8 cellular contexts compared by ENCODE assay signal in the genomic region with DNA sequence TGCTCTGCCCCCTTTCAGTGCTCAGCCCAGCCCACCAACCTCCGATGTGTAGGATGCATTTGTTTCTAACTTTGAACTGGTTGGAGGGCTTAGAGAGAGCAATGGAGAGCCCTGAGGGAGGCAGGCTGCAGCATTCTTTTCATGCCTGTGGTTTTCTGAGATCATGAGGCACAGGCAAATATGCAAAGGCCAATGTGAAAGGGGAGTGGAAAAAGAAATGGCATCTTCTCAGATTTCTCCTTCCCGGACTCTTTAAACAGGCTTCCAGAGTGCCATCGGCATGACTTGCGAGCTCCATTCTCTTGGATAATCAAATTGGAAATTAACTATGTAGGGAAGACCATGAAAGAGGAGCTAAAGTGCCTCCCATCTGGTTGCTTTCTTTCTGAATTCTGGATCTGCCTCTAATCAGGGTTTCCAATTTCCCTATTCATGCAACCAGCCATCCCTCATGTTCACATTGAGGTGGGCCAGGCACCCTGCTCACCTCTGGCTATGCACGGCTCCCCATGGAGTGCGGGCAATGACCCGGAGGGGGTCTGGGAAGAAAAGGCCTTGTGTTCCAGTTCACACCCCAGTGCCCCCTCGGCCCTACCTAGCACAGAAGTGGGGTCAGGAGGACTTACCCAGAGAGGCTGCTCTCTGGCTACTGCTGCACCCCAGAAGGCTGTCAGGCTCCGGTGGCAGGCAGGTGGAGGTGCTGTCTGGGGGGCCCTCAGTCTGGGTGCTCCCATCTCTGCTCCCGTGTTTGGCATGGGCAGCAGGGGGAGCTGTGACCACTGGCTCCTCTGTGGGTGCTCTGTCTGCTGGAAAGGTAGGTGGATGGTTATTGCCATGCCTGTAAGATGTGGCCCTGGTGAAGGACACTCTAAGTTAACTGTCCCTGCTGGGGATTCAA. TPM values are rescaled to one million over a fixed set of nuclear protein-coding genes. Genes with fewer than 3 reads are reported as not detected.
DNase-seq lines count a peak whose midpoint lies in the region; ATAC-seq and TF ChIP-seq lines count a peak whose summit lies in the region.

No MANE protein-coding gene starts in this region.

- 36 to 37% methylated on average over 7 to 9 of the region's 10 CpGs for WGBS in thyroid gland, 2 donors

- peaks cover 87% of the 10 kb centered on the region for H3K36me3 ChIP-seq in brain microvascular endothelial cell (replicated peaks)
- peaks cover 72 to 91% of the 10 kb centered on the region in 2 donors for H3K36me3 ChIP-seq in thyroid gland

- H3K27ac ChIP-seq in brain microvascular endothelial cell (peak overlapping the region; percentile 80), layer of hippocampus (ENCODE audit: low read depth, low read length) (peak overlapping the region; percentile 75), thyroid gland (peak overlapping the region; percentile 64 to 100 (median 100))

- peak; percentile 94 for DNase-seq in GM04504 (ENCODE audit: low read depth)
- peak; percentile 98 for DNase-seq in LHCN-M2 (ENCODE audit: low read depth)
- peak; percentile 92 for DNase-seq in brain microvascular endothelial cell
- peak; percentile 60 to 68 for DNase-seq in thyroid gland
- DNase-seq in activated gamma-delta T cell treated with Interleukin-2 at 50 U/mL for 16 hours = no peak
- no peak for DNase-seq in T-helper 1 cell

- ATAC-seq in GM18909 (IDR thresholded peaks at IDR 0.05; ENCODE audit: poor library complexity, unreplicated experiment) = no peak

- peak in 1 of 2 donors; percentile 37 for TF ChIP-seq POLR2A in thyroid gland (IDR thresholded peaks at IDR 0.05)

- TF ChIP-seq CTCF in brain microvascular endothelial cell (IDR thresholded peaks at IDR 0.05; ENCODE audit: low read depth, low read length, missing control alignments) = peak; percentile 74
- TF ChIP-seq CTCF in thyroid gland (IDR thresholded peaks at IDR 0.05) = peak in 2 of 6 experiments; percentile 14 to 16

- H3K27me3 ChIP-seq in brain microvascular endothelial cell (replicated peaks) (no peaks in the 10 kb centered on the region), layer of hippocampus (ENCODE audit: control insufficient read depth, insufficient read depth, low read length) (no peaks in the 10 kb centered on the region), thyroid gland (no peaks in the 10 kb centered on the region)

- in situ Hi-C loops in brain microvascular endothelial cell (cut with HindIII; ENCODE audit: low pct_ligation_motif_present, low sequenced_read_pairs) = no loop called here

- no peaks in the 10 kb centered on the region for H3K9me3 ChIP-seq in thyroid gland

- peaks cover 24 to 85% of the 10 kb centered on the region in 2 donors for H3K4me1 ChIP-seq in thyroid gland

- intact Hi-C loops in thyroid gland (cut with DNase I) = no loop called here

- H3K4me3 ChIP-seq in brain microvascular endothelial cell (ENCODE audit: low read depth, low read length) = no peak overlapping the region
- H3K4me3 ChIP-seq in thyroid gland (replicated peaks in 1 of 3) = no peak overlapping the region

RNA-seq across cellular contexts. Expression of a gene that starts 16.1 kb away (rescaled TPM):
- total RNA-seq in LHCN-M2 (2014; rRNA removed) (72.0 and 82.3 TPM in 2 replicates), thyroid gland (100 to 1,000 TPM in 3 of 4 donors, 10 to 100 TPM in 1; 76.0 to 149 (median 117) TPM)
- polyA plus RNA-seq in LHCN-M2 (2012) = 79.6 TPM

Comparison
In these comparisons a context has a peak if more than half of its experiments do, and no peak if none do; other contexts are left out.
1. DNase-seq: peak in GM04504 (single experiment), LHCN-M2 (single experiment), brain microvascular endothelial cell (single experiment) and thyroid gland (2 of 2); none in activated gamma-delta T cell treated with Interleukin-2 at 50 U/mL for 16 hours (single experiment) and T-helper 1 cell (0 of 5).
2. Peak in every context shown above with its lines, with median percentiles within 50 percentile points of each other: H3K27ac ChIP-seq.